30 cellular contexts compared by ENCODE assay signal in genomic region chr1:192861860-192862259, GRCh38. TPM values are rescaled to one million over a fixed set of nuclear protein-coding genes. Genes with fewer than 3 reads are reported as not detected.
DNase-seq lines count a peak whose midpoint lies in the region; ATAC-seq, FAIRE-seq and TF ChIP-seq lines count a peak whose summit lies in the region.
"Had no signal": no experiment of that assay in that cellular context is flagged by ENCODE, and none has a peak within 500 bp of the region (broad histone marks: within the 10 kb centered on the region; RNA-seq: fewer than 3 reads in every experiment).

No MANE protein-coding gene starts in this region.

- H3K79me2 ChIP-seq in smooth muscle cell (ENCODE audit: low read depth), result no peaks in the 10 kb centered on the region

- 13 to 54% (median 32%) methylated on average over 4 of the region's 4 CpGs for WGBS in small intestine, 3 donors
- WGBS in smooth muscle cell (ENCODE audit: low lambda C conversion rate), result 94% methylated on average over 4 of the region's 4 CpGs

- no peaks in the 10 kb centered on the region for H3K36me3 ChIP-seq in RWPE2 (ENCODE audit: low read depth)
- H3K36me3 ChIP-seq in small intestine (ENCODE audit: control insufficient read depth in 2 of 2, insufficient read depth in 2 of 2, low read length in 2 of 2), result no peaks in the 10 kb centered on the region
- no peaks in the 10 kb centered on the region for H3K36me3 ChIP-seq in smooth muscle cell (ENCODE audit: low read depth)
- H3K36me3 ChIP-seq: brain microvascular endothelial cell, Peyer's patch, right lobe of liver, SJCRH30, thyroid gland had no signal

- ATAC-seq in RWPE2 (ENCODE audit: low read depth) (peak; percentile 93), foreskin keratinocyte (peak; percentile 68), GM19023 (IDR thresholded peaks at IDR 0.05; ENCODE audit: unreplicated experiment) (no peak)
- ATAC-seq: HepG2, left lobe of liver, right lobe of liver had no signal

- no peak overlapping the region for H2AFZ ChIP-seq in smooth muscle cell (ENCODE audit: low read depth)

- peak; percentile 55 for DNase-seq in LHCN-M2 (ENCODE audit: low read depth)
- DNase-seq in RWPE2 (ENCODE audit: low spot score), result no peak
- peak; percentile 38 to 40 for DNase-seq in foreskin keratinocyte
- peak; percentile 33 for DNase-seq in small intestine
- DNase-seq in nucleus accumbens (lab: John Stamatoyannopoulos, UW), result no peak
- DNase-seq in smooth muscle cell (lab: John Stamatoyannopoulos, UW; ENCODE audit: unreplicated experiment), result no peak
- DNase-seq: activated CD4-positive, alpha-beta T cell treated with anti-CD3 and anti-CD28 coated beads for 4 hours; amniotic stem cell; brain microvascular endothelial cell; C1 segment of cervical spinal cord; COR-L47; DMS79 treated with DMSO at 0.1 percent for 48 hours; dorsolateral prefrontal cortex; GDM1; HCEC 1CT; immature natural killer cell; mesenchymal stem cell; NCI-H1092; NCI-H2171 treated with DMSO at 0.1 percent for 48 hours; NCI-H524; Peyer's patch; right lobe of liver; SJCRH30; stimulated activated CD4-positive, alpha-beta T cell treated with anti-CD3 and anti-CD28 coated beads, Interleukin-4, amount 100 ng/mL, for 24 hours; T-helper 9 cell; thyroid gland had no signal

- H3K27me3 ChIP-seq in RWPE2 (ENCODE audit: insufficient read depth, poor library complexity, severe bottlenecking) (no peaks in the 10 kb centered on the region), foreskin keratinocyte (no peaks in the 10 kb centered on the region), small intestine (ENCODE audit: control insufficient read depth in 2 of 2, insufficient read depth in 2 of 2, low read length in 2 of 2) (no peaks in the 10 kb centered on the region), smooth muscle cell (ENCODE audit: low read depth) (no peaks in the 10 kb centered on the region)
- H3K27me3 ChIP-seq: brain microvascular endothelial cell, dorsolateral prefrontal cortex, Peyer's patch, right lobe of liver, SJCRH30, thyroid gland had no signal

- peaks cover 19% of the 10 kb centered on the region for H3K4me1 ChIP-seq in RWPE2 (ENCODE audit: insufficient read depth, poor library complexity, severe bottlenecking)
- H3K4me1 ChIP-seq in foreskin keratinocyte, result no peaks in the 10 kb centered on the region
- H3K4me1 ChIP-seq in small intestine (ENCODE audit: control insufficient read depth in 2 of 2, insufficient read depth in 1 of 2, low read depth in 1 of 2, low read length in 1 of 2), result peaks cover 2 to 4% of the 10 kb centered on the region in 2 donors
- no peaks in the 10 kb centered on the region for H3K4me1 ChIP-seq in smooth muscle cell (ENCODE audit: low read depth)
- H3K4me1 ChIP-seq: Peyer's patch, right lobe of liver, SJCRH30, thyroid gland had no signal

- H3K4me3 ChIP-seq in RWPE2 (ENCODE audit: severe bottlenecking), result no peak overlapping the region
- no peak overlapping the region for H3K4me3 ChIP-seq in small intestine (ENCODE audit: low read depth in 1 of 2, low read length in 2 of 2)
- H3K4me3 ChIP-seq in smooth muscle cell, result no peak overlapping the region
- H3K4me3 ChIP-seq: dorsolateral prefrontal cortex, Peyer's patch, right lobe of liver, SJCRH30, thyroid gland had no signal

- TF ChIP-seq CTCF in RWPE2 (IDR thresholded peaks at IDR 0.05; ENCODE audit: poor library complexity, severe bottlenecking) (no peak), foreskin keratinocyte (conservative IDR thresholded peaks at IDR 0.05) (no peak), smooth muscle cell (IDR thresholded peaks at IDR 0.05; ENCODE audit: borderline replicate concordance, insufficient read depth, poor library complexity, severe bottlenecking) (no peak)

- no peaks in the 10 kb centered on the region for H3K9me3 ChIP-seq in RWPE2 (ENCODE audit: severe bottlenecking)
- no peaks in the 10 kb centered on the region for H3K9me3 ChIP-seq in small intestine (ENCODE audit: control insufficient read depth, low read depth)
- H3K9me3 ChIP-seq in smooth muscle cell (replicated peaks; ENCODE audit: low read depth), result no peaks in the 10 kb centered on the region
- H3K9me3 ChIP-seq: Peyer's patch, right lobe of liver, SJCRH30, thyroid gland had no signal

- no peak overlapping the region for H3K4me2 ChIP-seq in smooth muscle cell

- no peaks in the 10 kb centered on the region for H4K20me1 ChIP-seq in smooth muscle cell (ENCODE audit: low read depth)

- FAIRE-seq in small intestine (lab: Jason Lieb, UNC), result no peak
- FAIRE-seq: endometrium, HepG2 had no signal

- no peak overlapping the region for H3K9ac ChIP-seq in smooth muscle cell (ENCODE audit: low read depth)

- no peaks in the 10 kb centered on the region for H3F3A ChIP-seq in smooth muscle cell (ENCODE audit: low read depth)

- H3K27ac ChIP-seq in RWPE2 (ENCODE audit: poor library complexity, severe bottlenecking) (peak overlapping the region; percentile 57), foreskin keratinocyte (no peak overlapping the region), small intestine (ENCODE audit: low read depth in 1 of 2, low read length in 1 of 2) (no peak overlapping the region), smooth muscle cell (ENCODE audit: low read depth) (no peak overlapping the region)
- H3K27ac ChIP-seq: brain microvascular endothelial cell, dorsolateral prefrontal cortex, Peyer's patch, right lobe of liver, SJCRH30, thyroid gland had no signal

RNA-seq across cellular contexts. Expression of gene RGS2, which starts 53.0 kb away (rescaled TPM):
- total RNA-seq in LHCN-M2 (2014; rRNA removed), result 21.1 and 21.2 TPM in 2 replicates
- 3.2 TPM for polyA plus RNA-seq in LHCN-M2 (2012)
- 3.4 and 4.5 TPM in 2 replicates for total RNA-seq in foreskin keratinocyte
- polyA plus RNA-seq in foreskin keratinocyte, result 3.0 and 3.3 TPM in 2 replicates
- polyA plus RNA-seq in small intestine, result 100 to 1,000 TPM; 100 to 573 (median 553) TPM
- 122 and 136 TPM in 2 replicates for total RNA-seq in smooth muscle cell
- 102 and 153 TPM in 2 replicates for polyA plus RNA-seq in smooth muscle cell

Comparison
In these comparisons a context has a peak if more than half of its experiments do, and no peak if none do; other contexts are left out.
1. DNase-seq: peak in LHCN-M2 (single experiment), foreskin keratinocyte (2 of 2) and small intestine (single experiment); none in RWPE2 (single experiment), nucleus accumbens (0 of 56) and smooth muscle cell (single experiment).